18 cellular contexts compared by ENCODE assay signal in genomic region chr14:74394549-74394948, GRCh38. TPM values are rescaled to one million over a fixed set of nuclear protein-coding genes. Genes with fewer than 3 reads are reported as not detected.
DNase-seq lines count a peak whose midpoint lies in the region; ATAC-seq and TF ChIP-seq lines count a peak whose summit lies in the region.
"Had no signal": no experiment of that assay in that cellular context is flagged by ENCODE, and none has a peak within 500 bp of the region (broad histone marks: within the 10 kb centered on the region; RNA-seq: fewer than 3 reads in every experiment).

No MANE protein-coding gene starts in this region.

- H3K79me2 ChIP-seq in PC-3 (ENCODE audit: low read length) (no peaks in the 10 kb centered on the region), trophoblast cell (ENCODE audit: control insufficient read depth, insufficient read depth, low read length, poor library complexity) (no peaks in the 10 kb centered on the region)

- H3K27ac ChIP-seq in PC-3 (ENCODE audit: low read length) (no peak overlapping the region), trophoblast cell (ENCODE audit: low read depth, low read length) (no peak overlapping the region)
- H3K27ac ChIP-seq: BLaER1 treated with 17β-estradiol and CSF1 and Interleukin-3, amounts not matched to agents 10 nM and 100 nM; HL-60 had no signal

- no peak overlapping the region for H3K4me3 ChIP-seq in PC-3 (ENCODE audit: low read length)
- H3K4me3 ChIP-seq in trophoblast cell (ENCODE audit: low read depth, low read length): no peak overlapping the region
- H3K4me3 ChIP-seq: BLaER1 treated with 17β-estradiol and CSF1 and Interleukin-3, amounts not matched to agents 10 nM and 100 nM; HAP-1 had no signal

- H4K20me1 ChIP-seq in PC-3 (ENCODE audit: low read length): no peaks in the 10 kb centered on the region
- H4K20me1 ChIP-seq: BLaER1 treated with 17β-estradiol and CSF1 and Interleukin-3, amounts not matched to agents 10 nM and 100 nM had no signal

- ATAC-seq in PC-3: peak; percentile 60
- no peak for ATAC-seq in HG03469 (IDR thresholded peaks at IDR 0.05; ENCODE audit: unreplicated experiment)
- ATAC-seq in HG03342 (IDR thresholded peaks at IDR 0.05; ENCODE audit: unreplicated experiment): no peak

- POLR2A ChIA-PET in PC-3 (lab: Charles Lee; ENCODE audit: unreplicated experiment): interaction anchor here (0.6 kb wide), 1 partner anchor 13 kb away, joined by 5 read pairs; no protein-coding TSS in a partner anchor

- no peak overlapping the region for H3K4ac ChIP-seq in trophoblast cell (ENCODE audit: low read depth, low read length)

- H3K4me1 ChIP-seq in PC-3 (ENCODE audit: insufficient read depth, low read length): no peaks in the 10 kb centered on the region
- peaks cover 0 to 2% of the 10 kb centered on the region in 2 experiments for H3K4me1 ChIP-seq in trophoblast cell (ENCODE audit: control insufficient read depth in 1 of 2, insufficient read depth in 2 of 2, low read length in 2 of 2)

- H2BK5ac ChIP-seq in trophoblast cell (ENCODE audit: low read depth, low read length, poor library complexity): no peak overlapping the region

- no peaks in the 10 kb centered on the region for H3K79me1 ChIP-seq in trophoblast cell (ENCODE audit: low read length)

- no peak overlapping the region for H3K4me2 ChIP-seq in PC-3 (ENCODE audit: low read length)
- no peak overlapping the region for H3K4me2 ChIP-seq in trophoblast cell (ENCODE audit: low read length)
- H3K4me2 ChIP-seq: BLaER1 treated with 17β-estradiol and CSF1 and Interleukin-3, amounts not matched to agents 10 nM and 100 nM had no signal

- TF ChIP-seq CTCF in PC-3 (conservative IDR thresholded peaks at IDR 0.05; ENCODE audit: low read depth, low read length): no peak

- WGBS in trophoblast cell (ENCODE audit: extremely low coverage, insufficient coverage, insufficient read length): no CpG with 5 or more reads among the region's 2 CpGs

- no peak overlapping the region for H3K14ac ChIP-seq in trophoblast cell (ENCODE audit: low read length)

- no peak overlapping the region for H4K12ac ChIP-seq in trophoblast cell (ENCODE audit: low read depth, low read length)

- no peaks in the 10 kb centered on the region for H3K9me3 ChIP-seq in PC-3 (ENCODE audit: low read length)
- H3K9me3 ChIP-seq in trophoblast cell (ENCODE audit: insufficient read depth, low read depth, low read length): no peaks in the 10 kb centered on the region
- H3K9me3 ChIP-seq: BLaER1 treated with 17β-estradiol and CSF1 and Interleukin-3, amounts not matched to agents 10 nM and 100 nM; HAP-1 had no signal

- DNase-seq in Daoy (ENCODE audit: low read depth) (peak; percentile 25), PC-3 (no peak), kidney glomerular epithelial cell (lab: John Stamatoyannopoulos, UW) (peak; percentile 49), trophoblast cell (peak; percentile 15 to 30), retina (no peak)
- DNase-seq in stimulated activated CD8-positive, alpha-beta memory T cell treated with anti-CD3 and anti-CD28 coated beads, Interleukin-4, amount 100 ng/mL, for 48 hours: no peak
- DNase-seq: 8988T; ACHN; CD4-positive, CD25-positive, alpha-beta regulatory T cell; DMS79 treated with DMSO at 0.1 percent for 48 hours; GDM1; GOT3; HFFc6 had no signal

- H2AFZ ChIP-seq in PC-3 (ENCODE audit: low read length) (no peak overlapping the region), trophoblast cell (ENCODE audit: insufficient read depth, low read length, poor library complexity) (no peak overlapping the region)

- H3K27me3 ChIP-seq in PC-3 (ENCODE audit: low read length) (peaks cover 51% of the 10 kb centered on the region), trophoblast cell (ENCODE audit: insufficient read depth, low read length) (no peaks in the 10 kb centered on the region)
- H3K27me3 ChIP-seq: BLaER1 treated with 17β-estradiol and CSF1 and Interleukin-3, amounts not matched to agents 10 nM and 100 nM had no signal

- no peaks in the 10 kb centered on the region for H3K9me2 ChIP-seq in PC-3 (replicated peaks; ENCODE audit: low read length)

- no peak overlapping the region for H3K9ac ChIP-seq in PC-3 (ENCODE audit: low read length)
- no peak overlapping the region for H3K9ac ChIP-seq in trophoblast cell (ENCODE audit: low read length)
- H3K9ac ChIP-seq: BLaER1 treated with 17β-estradiol and CSF1 and Interleukin-3, amounts not matched to agents 10 nM and 100 nM had no signal

- H3K23ac ChIP-seq in trophoblast cell (ENCODE audit: low read length): no peak overlapping the region

- no peak overlapping the region for H2AK5ac ChIP-seq in trophoblast cell (ENCODE audit: low read length)

- no peaks in the 10 kb centered on the region for H3K36me3 ChIP-seq in PC-3 (ENCODE audit: low read depth, low read length)
- H3K36me3 ChIP-seq in trophoblast cell (ENCODE audit: control insufficient read depth in 1 of 2, insufficient read depth in 2 of 2, low read length in 2 of 2): no peaks in the 10 kb centered on the region
- H3K36me3 ChIP-seq: BLaER1 treated with 17β-estradiol and CSF1 and Interleukin-3, amounts not matched to agents 10 nM and 100 nM; HAP-1 had no signal

- no peaks in the 10 kb centered on the region for H3F3A ChIP-seq in PC-3 (ENCODE audit: low read length, unreplicated experiment)

- no TSS peak for BruUV-seq in PC-3 (replicated peaks; lab: Mats Ljungman, UMichigan)

- no peak overlapping the region for H4K91ac ChIP-seq in trophoblast cell (ENCODE audit: low read depth, low read length)

- H2BK12ac ChIP-seq in trophoblast cell (ENCODE audit: low read length): no peak overlapping the region

- H3K18ac ChIP-seq in trophoblast cell (ENCODE audit: low read length): no peak overlapping the region

- CTCF ChIA-PET in PC-3 (lab: Charles Lee): no interaction called here

- intact Hi-C loops in PC-3 (cut with micrococcal nuclease): no loop called here

- H2BK120ac ChIP-seq in trophoblast cell (ENCODE audit: insufficient read depth, low read length, poor library complexity): no peak overlapping the region

- no peak overlapping the region for H4K8ac ChIP-seq in trophoblast cell (ENCODE audit: low read depth, low read length)

RNA-seq across cellular contexts. Expression of gene SYNDIG1L, which starts 31.5 kb away (rescaled TPM):
- total RNA-seq in Daoy (2014; rRNA removed; shearing (Covaris generic)): not detected in 2 replicates
- total RNA-seq in PC-3 (2014; rRNA removed): not detected in 2 replicates
- 0.34 and 0.47 TPM in 2 replicates for polyA plus RNA-seq in trophoblast cell (2013)
- total RNA-seq: CD4-positive, CD25-positive, alpha-beta regulatory T cell; HFFc6 had no signal
- polyA plus RNA-seq: CD4-positive, CD25-positive, alpha-beta regulatory T cell had no signal

RNA-seq across cellular contexts. Expression of gene VRTN, which starts 46.3 kb away (rescaled TPM):
- not detected in 2 replicates for total RNA-seq in Daoy (2014; rRNA removed; shearing (Covaris generic))
- total RNA-seq in PC-3 (2014; rRNA removed): not detected in 2 replicates
- polyA plus RNA-seq in trophoblast cell (2013): 0.01 TPM in 1 of 2 replicates, not detected in the other
- total RNA-seq: CD4-positive, CD25-positive, alpha-beta regulatory T cell; HFFc6 had no signal
- polyA plus RNA-seq: CD4-positive, CD25-positive, alpha-beta regulatory T cell had no signal

Comparison
In these comparisons a context has a peak if more than half of its experiments do, and no peak if none do; other contexts are left out.
1. DNase-seq: peak in Daoy (single experiment), kidney glomerular epithelial cell (single experiment) and trophoblast cell (2 of 2); none in PC-3 (single experiment), stimulated activated CD8-positive, alpha-beta memory T cell treated with anti-CD3 and anti-CD28 coated beads, Interleukin-4, amount 100 ng/mL, for 48 hours (single experiment) and retina (single experiment).